25 cellular contexts compared by ENCODE assay signal in the genomic region with DNA sequence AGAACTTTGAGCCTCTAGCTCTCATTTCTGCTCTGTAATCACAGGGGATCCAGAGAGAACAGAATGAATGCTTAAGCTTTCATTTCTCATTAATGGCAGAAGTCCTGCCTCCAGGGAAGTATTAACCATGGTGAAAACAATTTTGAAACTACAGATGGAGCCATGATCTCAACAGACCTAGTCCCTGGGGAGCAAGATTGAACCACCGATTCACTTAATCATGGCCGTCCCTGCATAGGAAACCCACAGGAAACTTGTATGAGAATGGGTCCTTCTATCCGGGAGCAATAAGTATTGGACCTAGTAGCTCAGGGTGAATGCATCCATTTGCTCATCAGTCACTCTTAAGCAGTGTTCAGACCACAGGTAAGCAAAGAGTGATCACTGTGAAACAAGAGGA. TPM values are rescaled to one million over a fixed set of nuclear protein-coding genes. Genes with fewer than 3 reads are reported as not detected.
DNase-seq lines count a peak whose midpoint lies in the region; ATAC-seq and TF ChIP-seq lines count a peak whose summit lies in the region.
"Had no signal": no experiment of that assay in that cellular context is flagged by ENCODE, and none has a peak within 500 bp of the region (broad histone marks: within the 10 kb centered on the region; RNA-seq: fewer than 3 reads in every experiment).

No MANE protein-coding gene starts in this region.

- no peaks in the 10 kb centered on the region for H3K9me3 Mint-ChIP-seq in CD8-positive, alpha-beta T cell
- H3K9me3 Mint-ChIP-seq in WTC11, result no peaks in the 10 kb centered on the region; the same call in 1 of the 2 replicates
- H3K9me3 Mint-ChIP-seq in memory B cell, result no peaks in the 10 kb centered on the region
- H3K9me3 Mint-ChIP-seq: CD8-positive, alpha-beta memory T cell; HFFc6 had no signal

- H4K20me1 ChIP-seq in BLaER1 (no peaks in the 10 kb centered on the region), hepatocyte (ENCODE audit: insufficient read depth, poor library complexity, severe bottlenecking) (no peaks in the 10 kb centered on the region)

- H3K9me2 ChIP-seq in hepatocyte (replicated peaks; ENCODE audit: insufficient read depth), result no peaks in the 10 kb centered on the region

- H3K27me3 ChIP-seq in BLaER1, result no peaks in the 10 kb centered on the region
- H3K27me3 ChIP-seq in CD8-positive, alpha-beta T cell (ENCODE audit: insufficient read depth, low read length), result no peaks in the 10 kb centered on the region
- no peaks in the 10 kb centered on the region for H3K27me3 ChIP-seq in hepatocyte
- H3K27me3 ChIP-seq: SJCRH30 had no signal

- WGBS in hepatocyte (ENCODE audit: low lambda C conversion rate, missing lambda C conversion rate), result 78% methylated on average over 3 of the region's 3 CpGs

- peak overlapping the region; percentile 62 for H3K4me2 ChIP-seq in BLaER1
- no peak overlapping the region for H3K4me2 ChIP-seq in hepatocyte
- H3K4me2 ChIP-seq: PC-9 had no signal

- H3K79me2 ChIP-seq in hepatocyte, result no peaks in the 10 kb centered on the region

- ATAC-seq in CD8-positive, alpha-beta T cell, result no peak
- ATAC-seq in WTC11 (no peak), memory B cell (ENCODE audit: low read depth) (no peak), HG03354 (IDR thresholded peaks at IDR 0.05; ENCODE audit: poor library complexity, severe bottlenecking, unreplicated experiment) (no peak)
- ATAC-seq: Right ventricle myocardium inferior, SK-N-SH treated with all-trans-retinoic acid at 6 μM for 48 hours had no signal

- DNase-seq in CD8-positive, alpha-beta T cell, result no peak
- DNase-seq in WTC11 (ENCODE audit: low spot score), result no peak
- DNase-seq in memory B cell (ENCODE audit: low spot score in 2 of 2), result no peak
- DNase-seq in NCI-H1694 treated with DMSO at 0.1 percent for 48 hours (lab: John Stamatoyannopoulos, UW), result no peak
- DNase-seq in hepatocyte (ENCODE audit: low spot score), result no peak
- DNase-seq: CD8-positive, alpha-beta memory T cell; DMS 273 treated with DMSO at 0.1 percent for 48 hours; DMS79; EL; GDM1; GM23248; H7; HFFc6; KBM-7; MV-4-11; NCI-H2081; NCI-H2227 treated with DMSO at 0.1 percent for 48 hours; NCI-H526 treated with DMSO at 0.1 percent for 48 hours; PC-9; SJCRH30 had no signal

- 0 out of 2 replicates have a peak overlapping the region, but pooled peaks have one; percentile 0 for H3K9ac ChIP-seq in BLaER1
- H3K9ac ChIP-seq: GM23248 had no signal

- H3K36me3 Mint-ChIP-seq in CD8-positive, alpha-beta T cell, result peaks cover 57% of the 10 kb centered on the region
- H3K36me3 Mint-ChIP-seq in WTC11, result peaks cover 17% of the 10 kb centered on the region
- peaks cover 19% of the 10 kb centered on the region for H3K36me3 Mint-ChIP-seq in memory B cell

- no peak for TF ChIP-seq CTCF in CD8-positive, alpha-beta T cell (IDR thresholded peaks at IDR 0.05)
- TF ChIP-seq CTCF in WTC11 (IDR thresholded peaks at IDR 0.05) (no peak), hepatocyte (IDR thresholded peaks at IDR 0.05; ENCODE audit: poor library complexity) (no peak)

- no peak overlapping the region for H2AFZ ChIP-seq in hepatocyte
- H2AFZ ChIP-seq: GM23248, PC-9 had no signal

- H3K4me1 ChIP-seq in BLaER1, result peaks cover 61% of the 10 kb centered on the region
- no peaks in the 10 kb centered on the region for H3K4me1 ChIP-seq in CD8-positive, alpha-beta T cell (ENCODE audit: insufficient read depth, low read length)
- H3K4me1 ChIP-seq in hepatocyte (ENCODE audit: insufficient read depth), result no peaks in the 10 kb centered on the region
- H3K4me1 ChIP-seq: SJCRH30 had no signal

- intact Hi-C loops in CD8-positive, alpha-beta T cell (cut with DNase I, micrococcal nuclease), result no loop called here

- H3K27me3 Mint-ChIP-seq in CD8-positive, alpha-beta T cell (ENCODE audit: low read depth), result no peaks in the 10 kb centered on the region
- no peaks in the 10 kb centered on the region for H3K27me3 Mint-ChIP-seq in WTC11 (ENCODE audit: low read depth)
- no peaks in the 10 kb centered on the region for H3K27me3 Mint-ChIP-seq in memory B cell
- H3K27me3 Mint-ChIP-seq: CD8-positive, alpha-beta memory T cell had no signal

- H3K27ac Mint-ChIP-seq in CD8-positive, alpha-beta T cell, result peak overlapping the region; percentile 18
- H3K27ac Mint-ChIP-seq in WTC11 (peak overlapping the region; percentile 79), memory B cell (peak overlapping the region; percentile 9)
- H3K27ac Mint-ChIP-seq: HFFc6 had no signal

- H3K9me3 ChIP-seq in BLaER1 (peaks cover 17% of the 10 kb centered on the region), hepatocyte (ENCODE audit: low read depth) (no peaks in the 10 kb centered on the region)
- no peaks in the 10 kb centered on the region for H3K9me3 ChIP-seq in CD8-positive, alpha-beta T cell (ENCODE audit: low read length)
- H3K9me3 ChIP-seq: SJCRH30 had no signal

- H3K4me3 ChIP-seq in BLaER1 (no peak overlapping the region), hepatocyte (no peak overlapping the region)
- H3K4me3 ChIP-seq in CD8-positive, alpha-beta T cell (ENCODE audit: low read depth, low read length), result no peak overlapping the region
- H3K4me3 ChIP-seq: GM23248, PC-9, SJCRH30 had no signal

- H3K36me3 ChIP-seq in BLaER1 (peaks cover 22% of the 10 kb centered on the region), hepatocyte (replicated peaks; ENCODE audit: insufficient read depth, low read depth) (no peaks in the 10 kb centered on the region)
- H3K36me3 ChIP-seq in CD8-positive, alpha-beta T cell (ENCODE audit: insufficient read depth, low read length), result peaks cover 5% of the 10 kb centered on the region
- H3K36me3 ChIP-seq: SJCRH30 had no signal

- POLR2A ChIA-PET in CD8-positive, alpha-beta T cell (lab: Charles Lee), result no interaction called here
- POLR2A ChIA-PET in WTC11 (lab: Charles Lee), result no interaction called here

- H3K27ac ChIP-seq in BLaER1, result peak overlapping the region; percentile 16; the same call in 1 of the 2 replicates
- no peak overlapping the region for H3K27ac ChIP-seq in CD8-positive, alpha-beta T cell (ENCODE audit: low read depth, low read length)
- H3K27ac ChIP-seq in hepatocyte, result no peak overlapping the region
- H3K27ac ChIP-seq: GM23248, PC-9, SJCRH30 had no signal

- H3K4me1 Mint-ChIP-seq in CD8-positive, alpha-beta T cell (ENCODE audit: low read depth), result no peaks in the 10 kb centered on the region
- no peaks in the 10 kb centered on the region for H3K4me1 Mint-ChIP-seq in WTC11
- no peaks in the 10 kb centered on the region for H3K4me1 Mint-ChIP-seq in memory B cell
- H3K4me1 Mint-ChIP-seq: CD8-positive, alpha-beta memory T cell had no signal

- CTCF ChIA-PET in CD8-positive, alpha-beta T cell (lab: Charles Lee), result interaction anchor here (0.9 kb wide), 1 partner anchor 20 kb away, joined by 3 read pairs; no protein-coding TSS in a partner anchor
- CTCF ChIA-PET in WTC11 (lab: Charles Lee), result interaction anchor here (1.1 kb wide), 1 partner anchor 19 kb away, joined by 4 read pairs; no protein-coding TSS in a partner anchor

- H3K4me3 Mint-ChIP-seq in CD8-positive, alpha-beta T cell, result no peak overlapping the region
- H3K4me3 Mint-ChIP-seq in WTC11 (no peak overlapping the region), memory B cell (no peak overlapping the region)
- H3K4me3 Mint-ChIP-seq: CD8-positive, alpha-beta memory T cell; HFFc6 had no signal

TF ChIP-seq in WTC11, 78 proteins besides CTCF, POLR2A, EP300 and RAD21 (continues in another document):
- TF ChIP-seq, protein P1, sequence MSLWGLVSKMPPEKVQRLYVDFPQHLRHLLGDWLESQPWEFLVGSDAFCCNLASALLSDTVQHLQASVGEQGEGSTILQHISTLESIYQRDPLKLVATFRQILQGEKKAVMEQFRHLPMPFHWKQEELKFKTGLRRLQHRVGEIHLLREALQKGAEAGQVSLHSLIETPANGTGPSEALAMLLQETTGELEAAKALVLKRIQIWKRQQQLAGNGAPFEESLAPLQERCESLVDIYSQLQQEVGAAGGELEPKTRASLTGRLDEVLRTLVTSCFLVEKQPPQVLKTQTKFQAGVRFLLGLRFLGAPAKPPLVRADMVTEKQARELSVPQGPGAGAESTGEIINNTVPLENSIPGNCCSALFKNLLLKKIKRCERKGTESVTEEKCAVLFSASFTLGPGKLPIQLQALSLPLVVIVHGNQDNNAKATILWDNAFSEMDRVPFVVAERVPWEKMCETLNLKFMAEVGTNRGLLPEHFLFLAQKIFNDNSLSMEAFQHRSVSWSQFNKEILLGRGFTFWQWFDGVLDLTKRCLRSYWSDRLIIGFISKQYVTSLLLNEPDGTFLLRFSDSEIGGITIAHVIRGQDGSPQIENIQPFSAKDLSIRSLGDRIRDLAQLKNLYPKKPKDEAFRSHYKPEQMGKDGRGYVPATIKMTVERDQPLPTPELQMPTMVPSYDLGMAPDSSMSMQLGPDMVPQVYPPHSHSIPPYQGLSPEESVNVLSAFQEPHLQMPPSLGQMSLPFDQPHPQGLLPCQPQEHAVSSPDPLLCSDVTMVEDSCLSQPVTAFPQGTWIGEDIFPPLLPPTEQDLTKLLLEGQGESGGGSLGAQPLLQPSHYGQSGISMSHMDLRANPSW (CRISPR knock-in tag; conservative IDR thresholded peaks at IDR 0.05; ENCODE audit: low read depth), result no peak
- TF ChIP-seq ZNF396 (CRISPR knock-in tag; IDR thresholded peaks at IDR 0.05; ENCODE audit: borderline replicate concordance) (no peak), GRHL2 (CRISPR knock-in tag; IDR thresholded peaks at IDR 0.05; ENCODE audit: insufficient replicate concordance, severe bottlenecking) (no peak), ZNF219 (CRISPR knock-in tag; IDR thresholded peaks at IDR 0.05; ENCODE audit: borderline replicate concordance) (no peak), TCF7 (CRISPR knock-in tag; IDR thresholded peaks at IDR 0.05; ENCODE audit: low read depth) (no peak)
- TF ChIP-seq, protein P2, sequence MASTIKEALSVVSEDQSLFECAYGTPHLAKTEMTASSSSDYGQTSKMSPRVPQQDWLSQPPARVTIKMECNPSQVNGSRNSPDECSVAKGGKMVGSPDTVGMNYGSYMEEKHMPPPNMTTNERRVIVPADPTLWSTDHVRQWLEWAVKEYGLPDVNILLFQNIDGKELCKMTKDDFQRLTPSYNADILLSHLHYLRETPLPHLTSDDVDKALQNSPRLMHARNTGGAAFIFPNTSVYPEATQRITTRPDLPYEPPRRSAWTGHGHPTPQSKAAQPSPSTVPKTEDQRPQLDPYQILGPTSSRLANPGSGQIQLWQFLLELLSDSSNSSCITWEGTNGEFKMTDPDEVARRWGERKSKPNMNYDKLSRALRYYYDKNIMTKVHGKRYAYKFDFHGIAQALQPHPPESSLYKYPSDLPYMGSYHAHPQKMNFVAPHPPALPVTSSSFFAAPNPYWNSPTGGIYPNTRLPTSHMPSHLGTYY (CRISPR knock-in tag; IDR thresholded peaks at IDR 0.05), result no peak
- TF ChIP-seq, protein P3, sequence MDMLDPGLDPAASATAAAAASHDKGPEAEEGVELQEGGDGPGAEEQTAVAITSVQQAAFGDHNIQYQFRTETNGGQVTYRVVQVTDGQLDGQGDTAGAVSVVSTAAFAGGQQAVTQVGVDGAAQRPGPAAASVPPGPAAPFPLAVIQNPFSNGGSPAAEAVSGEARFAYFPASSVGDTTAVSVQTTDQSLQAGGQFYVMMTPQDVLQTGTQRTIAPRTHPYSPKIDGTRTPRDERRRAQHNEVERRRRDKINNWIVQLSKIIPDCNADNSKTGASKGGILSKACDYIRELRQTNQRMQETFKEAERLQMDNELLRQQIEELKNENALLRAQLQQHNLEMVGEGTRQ (CRISPR knock-in tag; IDR thresholded peaks at IDR 0.05), result no peak

RNA-seq across cellular contexts. Expression of a gene that starts 40.2 kb away (rescaled TPM):
- under 1 TPM; 0.49 to 0.53 TPM for total RNA-seq in CD8-positive, alpha-beta T cell
- total RNA-seq in WTC11 (2021) (0.26 to 0.46 TPM (median 0.46 TPM) in 3 replicates), hepatocyte (1.3 and 1.9 TPM in 2 replicates)
- polyA plus RNA-seq in hepatocyte, result 0.26 and 0.37 TPM in 2 replicates
- total RNA-seq: H7, NCI-H460 had no signal
- polyA plus RNA-seq: CD8-positive, alpha-beta memory T cell had no signal

Comparison
In these comparisons a context has a peak if more than half of its experiments do, and no peak if none do; other contexts are left out.
1. H3K27ac Mint-ChIP-seq: peak in every context shown above with its lines; median percentile 79 in WTC11; 18 in CD8-positive, alpha-beta T cell; 9 in memory B cell.